8 cellular contexts compared by ENCODE assay signal in the genomic region with DNA sequence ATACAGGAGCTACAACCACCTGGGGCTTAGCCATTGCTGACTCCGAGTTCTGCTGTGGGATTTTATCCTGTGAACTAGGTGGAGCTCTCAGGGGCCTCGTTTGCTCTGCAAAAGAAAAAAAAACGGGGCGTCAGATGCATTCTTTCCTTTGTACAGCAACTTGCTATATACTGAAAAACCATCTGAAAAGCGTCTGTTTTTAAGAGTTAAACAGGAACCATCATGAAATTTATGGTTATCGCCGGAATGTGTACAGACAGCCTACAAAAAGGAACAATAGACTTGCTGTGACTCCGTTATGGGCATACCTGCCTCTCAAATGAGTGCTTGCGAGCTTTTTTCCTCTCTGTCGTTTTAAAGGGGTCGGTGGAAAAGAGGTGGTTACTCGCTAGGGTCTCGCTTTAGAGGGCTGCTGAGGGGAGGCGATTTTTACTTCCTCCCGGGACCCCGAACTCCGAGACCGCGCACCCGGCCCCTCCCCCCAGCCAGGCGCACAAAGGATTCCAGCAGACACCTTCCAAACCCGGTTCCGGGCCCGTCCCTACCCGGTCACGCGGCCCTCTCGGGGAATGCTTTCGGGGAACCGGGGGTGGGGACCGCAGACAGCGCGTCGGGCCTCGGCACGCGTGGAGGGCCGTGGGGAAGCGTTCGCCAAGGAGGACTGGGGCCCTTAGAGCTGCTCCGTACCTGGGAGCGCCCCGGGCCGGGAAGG. TPM values are rescaled to one million over a fixed set of nuclear protein-coding genes. Genes with fewer than 3 reads are reported as not detected.
DNase-seq lines count a peak whose midpoint lies in the region; ATAC-seq and TF ChIP-seq lines count a peak whose summit lies in the region.

No MANE protein-coding gene starts in this region.

- H3K79me2 ChIP-seq in fibroblast of lung (ENCODE audit: control insufficient read depth, insufficient read depth, low read length): peaks cover 51% of the 10 kb centered on the region

- H3K9ac ChIP-seq in fibroblast of lung (ENCODE audit: insufficient read depth, low read length): peak overlapping the region; percentile 83

- no peak for TF ChIP-seq CTCF in fibroblast of lung (conservative IDR thresholded peaks at IDR 0.05 in 1 of 2, IDR thresholded peaks at IDR 0.05 in 1 of 2; ENCODE audit: low read depth in 1 of 2, low read length in 2 of 2)

- H3K9me3 Mint-ChIP-seq in activated T-cell treated with anti-CD3 and anti-CD28 coated beads, Interleukin-2, amount 50 U/mL, for 4 hours: no peaks in the 10 kb centered on the region
- no peaks in the 10 kb centered on the region for H3K9me3 Mint-ChIP-seq in naive thymus-derived CD4-positive, alpha-beta T cell
- H3K9me3 Mint-ChIP-seq in stimulated activated naive B cell treated with anti-CD40 and anti-IgM and Interleukin-4, amounts not matched to agents 10 μg/mL and 1 μg/mL and 100 μg/mL, for 72 hours: no peaks in the 10 kb centered on the region

- H3K36me3 Mint-ChIP-seq in activated T-cell treated with anti-CD3 and anti-CD28 coated beads, Interleukin-2, amount 50 U/mL, for 4 hours (ENCODE audit: insufficient read depth): peaks cover 3% of the 10 kb centered on the region
- H3K36me3 Mint-ChIP-seq in naive thymus-derived CD4-positive, alpha-beta T cell: peaks cover 0 to 5% (median under 1%) of the 10 kb centered on the region in 5 donors
- H3K36me3 Mint-ChIP-seq in stimulated activated naive B cell treated with anti-CD40 and anti-IgM and Interleukin-4, amounts not matched to agents 10 μg/mL and 1 μg/mL and 100 μg/mL, for 72 hours: peaks cover 0 to under 1% of the 10 kb centered on the region in 2 donors

- peak; percentile 36 for ATAC-seq in HG03139 (IDR thresholded peaks at IDR 0.05; ENCODE audit: unreplicated experiment)
- peak in 1 of 2 donors; percentile 35 for ATAC-seq in activated T-cell treated with anti-CD3 and anti-CD28 coated beads, Interleukin-2, amount 50 U/mL, for 4 hours
- ATAC-seq in naive thymus-derived CD4-positive, alpha-beta T cell: no peak
- ATAC-seq in stimulated activated naive B cell treated with anti-CD40 and anti-IgM and Interleukin-4, amounts not matched to agents 10 μg/mL and 1 μg/mL and 100 μg/mL, for 72 hours (replicated peaks): peak; percentile 5 to 56

- peak overlapping the region in 7 of 9 donors; percentile 91 to 97 (median 93) for H3K27ac Mint-ChIP-seq in naive thymus-derived CD4-positive, alpha-beta T cell
- peak overlapping the region; percentile 92 for H3K27ac Mint-ChIP-seq in stimulated activated naive B cell treated with anti-CD40 and anti-IgM and Interleukin-4, amounts not matched to agents 10 μg/mL and 1 μg/mL and 100 μg/mL, for 72 hours

- H3K4me2 ChIP-seq in fibroblast of lung (ENCODE audit: extremely low read depth, insufficient read depth, low read length): peak overlapping the region; percentile 84

- peak overlapping the region; percentile 78 for H3K27ac ChIP-seq in fibroblast of lung (ENCODE audit: insufficient read depth, low read length)
- peak overlapping the region; percentile 96 for H3K27ac ChIP-seq in naive thymus-derived CD4-positive, alpha-beta T cell (ENCODE audit: low read depth, low read length)

- H3K4me1 ChIP-seq in fibroblast of lung (ENCODE audit: control insufficient read depth, extremely low read depth, insufficient read depth, low read length): peaks cover 5% of the 10 kb centered on the region
- H3K4me1 ChIP-seq in naive thymus-derived CD4-positive, alpha-beta T cell (ENCODE audit: control insufficient read depth in 2 of 2, insufficient read depth in 2 of 2, low read length in 2 of 2): peaks cover 17 to 33% of the 10 kb centered on the region in 2 donors

- DNase-seq in NCI-H82 (lab: John Stamatoyannopoulos, UW) (peak; percentile 53), NCI-H82 treated with DMSO at 0.1 percent for 48 hours (lab: John Stamatoyannopoulos, UW; ENCODE audit: unreplicated experiment) (no peak), NCI-H774 (lab: John Stamatoyannopoulos, UW) (peak; percentile 49), fibroblast of lung (ENCODE audit: low read depth in 2 of 2) (peak; percentile 40 to 51)
- peak; percentile 51 for DNase-seq in activated T-cell treated with anti-CD3 and anti-CD28 coated beads, Interleukin-2, amount 50 U/mL, for 4 hours
- peak in 4 of 9 donors; percentile 0 to 71 (median 36) for DNase-seq in naive thymus-derived CD4-positive, alpha-beta T cell
- DNase-seq in stimulated activated naive B cell treated with anti-CD40 and anti-IgM and Interleukin-4, amounts not matched to agents 10 μg/mL and 1 μg/mL and 100 μg/mL, for 72 hours: peak; percentile 2

- no peaks in the 10 kb centered on the region for H3K27me3 ChIP-seq in fibroblast of lung (ENCODE audit: control insufficient read depth, insufficient read depth, low read length)
- no peaks in the 10 kb centered on the region for H3K27me3 ChIP-seq in naive thymus-derived CD4-positive, alpha-beta T cell (ENCODE audit: control insufficient read depth in 2 of 2, insufficient read depth in 2 of 2, low read length in 2 of 2)

- H3K36me3 ChIP-seq in fibroblast of lung (ENCODE audit: control insufficient read depth, insufficient read depth, low read length): peaks cover 2% of the 10 kb centered on the region
- H3K36me3 ChIP-seq in naive thymus-derived CD4-positive, alpha-beta T cell (ENCODE audit: control insufficient read depth in 2 of 3, insufficient read depth in 3 of 3, low read length in 3 of 3): peaks cover 0 to 9% (median 1%) of the 10 kb centered on the region in 3 experiments

- H3K4me1 Mint-ChIP-seq in activated T-cell treated with anti-CD3 and anti-CD28 coated beads, Interleukin-2, amount 50 U/mL, for 4 hours (ENCODE audit: low read depth): peaks cover 16% of the 10 kb centered on the region
- H3K4me1 Mint-ChIP-seq in naive thymus-derived CD4-positive, alpha-beta T cell: peaks cover 6 to 18% (median 9%) of the 10 kb centered on the region in 7 donors
- H3K4me1 Mint-ChIP-seq in stimulated activated naive B cell treated with anti-CD40 and anti-IgM and Interleukin-4, amounts not matched to agents 10 μg/mL and 1 μg/mL and 100 μg/mL, for 72 hours: peaks cover 5 to 15% of the 10 kb centered on the region in 2 donors

- POLR2A ChIA-PET in naive thymus-derived CD4-positive, alpha-beta T cell (lab: Charles Lee): interaction anchor here (0.6 to 4.0 kb wide), 11 partner anchors 8 to 564 kb away, joined by 3 to 47 read pairs (median 4); a partner anchor contains a TSS

- CTCF ChIA-PET in naive thymus-derived CD4-positive, alpha-beta T cell (lab: Charles Lee): interaction anchor here (1.0 to 1.6 kb wide), 3 partner anchors 15 to 72 kb away, joined by 3 to 9 read pairs (median 4); a partner anchor contains a TSS

- no peaks in the 10 kb centered on the region for H4K20me1 ChIP-seq in fibroblast of lung (ENCODE audit: control insufficient read depth, extremely low read depth, insufficient read depth, low read length)

- intact Hi-C loops in naive thymus-derived CD4-positive, alpha-beta T cell (cut with micrococcal nuclease): loop anchor here (1.0 to 5.0 kb wide), 17 partner anchors 41 to 1652 kb away; a partner anchor contains a TSS

- no peaks in the 10 kb centered on the region for H3K27me3 Mint-ChIP-seq in activated T-cell treated with anti-CD3 and anti-CD28 coated beads, Interleukin-2, amount 50 U/mL, for 4 hours (ENCODE audit: low read depth)
- H3K27me3 Mint-ChIP-seq in naive thymus-derived CD4-positive, alpha-beta T cell: peaks cover 0 to 13% (median 0%) of the 10 kb centered on the region in 5 donors
- no peaks in the 10 kb centered on the region for H3K27me3 Mint-ChIP-seq in stimulated activated naive B cell treated with anti-CD40 and anti-IgM and Interleukin-4, amounts not matched to agents 10 μg/mL and 1 μg/mL and 100 μg/mL, for 72 hours

- no peaks in the 10 kb centered on the region for H3K9me3 ChIP-seq in fibroblast of lung (ENCODE audit: control insufficient read depth, insufficient read depth, low read depth, low read length)
- H3K9me3 ChIP-seq in naive thymus-derived CD4-positive, alpha-beta T cell (ENCODE audit: control insufficient read depth in 2 of 3, low read length in 3 of 3): no peaks in the 10 kb centered on the region

- peak overlapping the region; percentile 48 for H2AFZ ChIP-seq in fibroblast of lung (ENCODE audit: low read length)

- H3K4me3 Mint-ChIP-seq in activated T-cell treated with anti-CD3 and anti-CD28 coated beads, Interleukin-2, amount 50 U/mL, for 4 hours: peak overlapping the region; percentile 90
- H3K4me3 Mint-ChIP-seq in naive thymus-derived CD4-positive, alpha-beta T cell: peak overlapping the region in 6 of 10 donors; percentile 88 to 95 (median 92)
- peak overlapping the region; percentile 86 to 87 for H3K4me3 Mint-ChIP-seq in stimulated activated naive B cell treated with anti-CD40 and anti-IgM and Interleukin-4, amounts not matched to agents 10 μg/mL and 1 μg/mL and 100 μg/mL, for 72 hours

- H3K4me3 ChIP-seq in fibroblast of lung (replicated peaks in 1 of 4; ENCODE audit: control extremely low read depth in 1 of 4, insufficient read depth in 1 of 4, low read depth in 3 of 4, low read length in 4 of 4): peak overlapping the region; percentile 76 to 89 (median 83)
- peak overlapping the region; percentile 79 for H3K4me3 ChIP-seq in naive thymus-derived CD4-positive, alpha-beta T cell (ENCODE audit: low read length)

RNA-seq across cellular contexts. Expression of a gene that starts 0.8 kb away (rescaled TPM):
- total RNA-seq in activated T-cell treated with anti-CD3 and anti-CD28 coated beads, Interleukin-2, amount 50 U/mL, for 4 hours: 10 to 100 TPM; 64.8 to 69.5 (median 66.7) TPM
- 85.4 and 110 TPM in 2 replicates for total RNA-seq in fibroblast of lung
- 101 and 120 TPM in 2 replicates for polyA plus RNA-seq in fibroblast of lung
- polyA plus RNA-seq in fibroblast of lung (2012): 66.2 and 70.4 TPM in 2 replicates
- 9.8 and 20.8 TPM in 2 replicates for polyA minus RNA-seq in fibroblast of lung (ENCODE audit: low replicate concordance)
- total RNA-seq in naive thymus-derived CD4-positive, alpha-beta T cell: 10 to 100 TPM; 20.7 to 41.7 (median 39.2) TPM
- polyA plus RNA-seq in naive thymus-derived CD4-positive, alpha-beta T cell: 10 to 100 TPM; 34.8 to 47.8 TPM

RNA-seq across cellular contexts. Expression of a gene that starts 41.1 kb away (rescaled TPM):
- total RNA-seq in activated T-cell treated with anti-CD3 and anti-CD28 coated beads, Interleukin-2, amount 50 U/mL, for 4 hours: 1 to 10 TPM; 3.1 to 3.8 (median 3.6) TPM
- 2.6 and 4.1 TPM in 2 replicates for total RNA-seq in fibroblast of lung
- polyA plus RNA-seq in fibroblast of lung: 2.9 and 4.8 TPM in 2 replicates
- polyA plus RNA-seq in fibroblast of lung (2012): 1.4 and 2.5 TPM in 2 replicates
- not detected in 2 replicates for polyA minus RNA-seq in fibroblast of lung (ENCODE audit: low replicate concordance)
- 1 to 10 TPM; 1.1 to 5.2 (median 3.3) TPM for total RNA-seq in naive thymus-derived CD4-positive, alpha-beta T cell
- 1 to 10 TPM in 1 of 2 donors, under 1 TPM in 1; 0.77 to 1.1 TPM for polyA plus RNA-seq in naive thymus-derived CD4-positive, alpha-beta T cell

RNA-seq across cellular contexts. Expression of a gene that starts 46.9 kb away (rescaled TPM):
- total RNA-seq in activated T-cell treated with anti-CD3 and anti-CD28 coated beads, Interleukin-2, amount 50 U/mL, for 4 hours: 10 to 100 TPM; 25.3 to 40.4 (median 26.0) TPM
- total RNA-seq in fibroblast of lung: 90.1 and 115 TPM in 2 replicates
- polyA plus RNA-seq in fibroblast of lung: 53.2 and 65.7 TPM in 2 replicates
- 38.7 and 45.4 TPM in 2 replicates for polyA plus RNA-seq in fibroblast of lung (2012)
- polyA minus RNA-seq in fibroblast of lung (ENCODE audit: low replicate concordance): 79.1 and 100 TPM in 2 replicates
- 10 to 100 TPM; 42.5 to 73.5 (median 60.7) TPM for total RNA-seq in naive thymus-derived CD4-positive, alpha-beta T cell
- 10 to 100 TPM; 47.4 to 48.8 TPM for polyA plus RNA-seq in naive thymus-derived CD4-positive, alpha-beta T cell
